Comparison of ENCODE assay signal across 8 cellular contexts in genomic region chr16:56673916-56674315, GRCh38. TPM values are rescaled to one million over a fixed set of nuclear protein-coding genes. Genes with fewer than 3 reads are reported as not detected.
DNase-seq lines count a peak whose midpoint lies in the region; ATAC-seq, FAIRE-seq and TF ChIP-seq lines count a peak whose summit lies in the region.

No MANE protein-coding gene starts in this region.

- POLR2A ChIA-PET in CD8-positive, alpha-beta T cell (lab: Charles Lee): interaction anchor here (0.8 to 0.9 kb wide), 2 partner anchors 12 to 28 kb away, joined by 3 to 4 read pairs; no protein-coding TSS in a partner anchor

- no peaks in the 10 kb centered on the region for H3K9me3 Mint-ChIP-seq in CD8-positive, alpha-beta T cell
- peaks cover 0 to 4% (median 2%) of the 10 kb centered on the region in 5 experiments for H3K9me3 Mint-ChIP-seq in brain
- no peaks in the 10 kb centered on the region for H3K9me3 Mint-ChIP-seq in Calu3 (ENCODE audit: low read depth, unreplicated experiment)

- peak; percentile 52 for TF ChIP-seq CTCF in CD8-positive, alpha-beta T cell (IDR thresholded peaks at IDR 0.05)
- TF ChIP-seq CTCF in brain (conservative IDR thresholded peaks at IDR 0.05): peak; percentile 48 to 65
- peak; percentile 68 for TF ChIP-seq CTCF in lower lobe of right lung (IDR thresholded peaks at IDR 0.05)
- no peak for TF ChIP-seq CTCF in Calu3 (IDR thresholded peaks at IDR 0.05; ENCODE audit: unreplicated experiment)

- H3K4me1 Mint-ChIP-seq in CD8-positive, alpha-beta T cell (ENCODE audit: low read depth): peaks cover 27% of the 10 kb centered on the region
- H3K4me1 Mint-ChIP-seq in brain (peaks cover 20% of the 10 kb centered on the region), Calu3 (ENCODE audit: low read depth, unreplicated experiment) (no peaks in the 10 kb centered on the region)

- no TSS peak for BruUV-seq in Calu3 (replicated peaks; lab: Mats Ljungman, UMichigan)

- CTCF ChIA-PET in CD8-positive, alpha-beta T cell (lab: Charles Lee): interaction anchor here (0.7 to 6.0 kb wide), 13 partner anchors 9 to 882 kb away, joined by 3 to 57 read pairs (median 6); partner anchors contain the start of gene MT1X
- CTCF ChIA-PET in Calu3 (lab: Charles Lee): interaction anchor here (1.5 kb wide), 1 partner anchor 28 kb away, joined by 4 read pairs; no protein-coding TSS in a partner anchor

- peaks cover 12% of the 10 kb centered on the region for H3K4me1 ChIP-seq in CD8-positive, alpha-beta T cell (ENCODE audit: insufficient read depth, low read length)
- H3K4me1 ChIP-seq in lower lobe of right lung: peaks cover 14% of the 10 kb centered on the region

- peaks cover 13% of the 10 kb centered on the region for H3K27me3 ChIP-seq in CD8-positive, alpha-beta T cell (ENCODE audit: insufficient read depth, low read length)
- H3K27me3 ChIP-seq in lower lobe of right lung (ENCODE audit: low read depth): peaks cover 55% of the 10 kb centered on the region

- H3K4me3 Mint-ChIP-seq in CD8-positive, alpha-beta T cell: no peak overlapping the region
- H3K4me3 Mint-ChIP-seq in brain (peak overlapping the region in 3 of 5 experiments; percentile 21 to 64 (median 33)), Calu3 (ENCODE audit: low read depth, unreplicated experiment) (no peak overlapping the region)

- no peaks in the 10 kb centered on the region for H3K36me3 Mint-ChIP-seq in CD8-positive, alpha-beta T cell
- H3K36me3 Mint-ChIP-seq in brain: no peaks in the 10 kb centered on the region
- no peaks in the 10 kb centered on the region for H3K36me3 Mint-ChIP-seq in Calu3 (ENCODE audit: insufficient read depth, unreplicated experiment)

- H3K27ac ChIP-seq in CD8-positive, alpha-beta T cell (ENCODE audit: low read depth, low read length): no peak overlapping the region
- no peak overlapping the region for H3K27ac ChIP-seq in lower lobe of right lung

- no peaks in the 10 kb centered on the region for H3K9me3 ChIP-seq in CD8-positive, alpha-beta T cell (ENCODE audit: low read length)
- no peaks in the 10 kb centered on the region for H3K9me3 ChIP-seq in lower lobe of right lung

- H3K4me3 ChIP-seq in CD8-positive, alpha-beta T cell (ENCODE audit: low read depth, low read length): no peak overlapping the region
- no peak overlapping the region for H3K4me3 ChIP-seq in lower lobe of right lung

- peaks cover 23% of the 10 kb centered on the region for H3K27me3 Mint-ChIP-seq in CD8-positive, alpha-beta T cell (ENCODE audit: low read depth)
- H3K27me3 Mint-ChIP-seq in brain (peaks cover 96% of the 10 kb centered on the region), Calu3 (ENCODE audit: unreplicated experiment) (peaks cover 86% of the 10 kb centered on the region)

- DNase-seq in CD8-positive, alpha-beta T cell: peak in 2 of 7 experiments; percentile 23 to 29
- DNase-seq in Kasumi-1 (lab: John Stamatoyannopoulos, UW) (peak; percentile 49 to 56), lower lobe of right lung (no peak), Calu3 (no peak), urothelium cell line (ENCODE audit: low spot score) (no peak), NAMALWA (ENCODE audit: low spot score) (no peak)

- intact Hi-C loops in CD8-positive, alpha-beta T cell (cut with DNase I, micrococcal nuclease): loop anchor here (1.0 to 10.0 kb wide), 4 partner anchors 28 to 191 kb away; partner anchors contain the start of gene SLC12A3 (in 1 of the 2)
- intact Hi-C loops in lower lobe of right lung (cut with DNase I) (no loop called here), Calu3 (cut with micrococcal nuclease; ENCODE audit: unreplicated experiment) (loop anchor here (1.0 kb wide), 1 partner anchor 28 kb away; no protein-coding TSS in a partner anchor)

- peak; percentile 32 for ATAC-seq in CD8-positive, alpha-beta T cell
- ATAC-seq in lower lobe of right lung: peak; percentile 31 to 66
- ATAC-seq in GM18867 (IDR thresholded peaks at IDR 0.05; ENCODE audit: unreplicated experiment): no peak

- H3K36me3 ChIP-seq in CD8-positive, alpha-beta T cell (ENCODE audit: insufficient read depth, low read length): no peaks in the 10 kb centered on the region
- H3K36me3 ChIP-seq in lower lobe of right lung: no peaks in the 10 kb centered on the region

- peak overlapping the region; percentile 11 for H3K27ac Mint-ChIP-seq in CD8-positive, alpha-beta T cell
- H3K27ac Mint-ChIP-seq in brain (no peak overlapping the region), Calu3 (ENCODE audit: unreplicated experiment) (no peak overlapping the region)

- FAIRE-seq in urothelium cell line (lab: Jason Lieb, UNC): no peak

RNA-seq across cellular contexts. Expression of gene MT1H, which starts 4.3 kb away (rescaled TPM):
- not detected for total RNA-seq in CD8-positive, alpha-beta T cell
- polyA plus RNA-seq in brain (ENCODE audit: insufficient read depth, low read depth, low replicate concordance): 6.6 TPM
- 4.3 TPM for total RNA-seq in lower lobe of right lung
- not detected in 2 replicates for total RNA-seq in Calu3 (2022)

RNA-seq across cellular contexts. Expression of gene MT1G, which starts 6.1 kb away (rescaled TPM):
- not detected for total RNA-seq in CD8-positive, alpha-beta T cell
- 101 TPM for polyA plus RNA-seq in brain (ENCODE audit: insufficient read depth, low read depth, low replicate concordance)
- total RNA-seq in lower lobe of right lung (25.3 TPM), Calu3 (2022) (not detected in 2 replicates)

RNA-seq across cellular contexts. Expression of gene MT1X, which starts 8.4 kb away (rescaled TPM):
- total RNA-seq in CD8-positive, alpha-beta T cell: 10 to 100 TPM; 18.6 to 26.2 TPM
- polyA plus RNA-seq in brain (ENCODE audit: insufficient read depth, low read depth, low replicate concordance): 108 TPM
- total RNA-seq in lower lobe of right lung (95.7 TPM), Calu3 (2022) (5.3 and 15.4 TPM in 2 replicates)

RNA-seq across cellular contexts. Expression of gene MT1F, which starts 16.2 kb away (rescaled TPM):
- 1 to 10 TPM; 5.6 to 7.4 TPM for total RNA-seq in CD8-positive, alpha-beta T cell
- 167 TPM for polyA plus RNA-seq in brain (ENCODE audit: insufficient read depth, low read depth, low replicate concordance)
- total RNA-seq in lower lobe of right lung: 12.6 TPM
- total RNA-seq in Calu3 (2022): 2.6 and 7.7 TPM in 2 replicates

RNA-seq across cellular contexts. Expression of gene MT1B, which starts 22.2 kb away (rescaled TPM):
- total RNA-seq in CD8-positive, alpha-beta T cell: not detected
- polyA plus RNA-seq in brain (ENCODE audit: insufficient read depth, low read depth, low replicate concordance): not detected
- total RNA-seq in lower lobe of right lung: not detected
- total RNA-seq in Calu3 (2022): not detected in 2 replicates

Comparison
In these comparisons a context has a peak if more than half of its experiments do, and no peak if none do; other contexts are left out.
1. DNase-seq: peak in Kasumi-1 (2 of 2); none in lower lobe of right lung (single experiment), Calu3 (single experiment), urothelium cell line (single experiment) and NAMALWA (single experiment).
2. H3K4me3 Mint-ChIP-seq: peak in brain (3 of 5); none in CD8-positive, alpha-beta T cell (single experiment) and Calu3 (single experiment).
3. RNA of gene MT1G, which starts 6.1 kb away (total RNA-seq): 25.3 TPM in lower lobe of right lung (single experiment); not detected in CD8-positive, alpha-beta T cell and not detected in Calu3; every median in the first group is over 10 times any median in the second.